In genomic region chr13:55569514-55569913, GRCh38 we compare ENCODE assay signal across 24 cellular contexts.
"Had no signal": no experiment of that assay in that cellular context is flagged by ENCODE, and none has a peak within 500 bp of the region (broad histone marks: within the 10 kb centered on the region; RNA-seq: fewer than 3 reads in every experiment).

No MANE protein-coding gene starts in this region.

- H3K27me3 Mint-ChIP-seq: naive B cell; naive thymus-derived CD8-positive, alpha-beta T cell had no signal

- FAIRE-seq: endothelial cell of umbilical vein had no signal

- DNase-seq: colonic mucosa; dermis blood vessel endothelial cell; dorsolateral prefrontal cortex; effector CD4-positive, alpha-beta T cell; effector memory CD4-positive, alpha-beta T cell; foreskin keratinocyte; gastrocnemius medialis; glutamatergic neuron; heart left ventricle; hypothalamus; immature natural killer cell; islet precursor cell; left cardiac atrium; left lung; left ventricle myocardium superior; lower lobe of right lung; mesenchymal stem cell; mucosa of descending colon; naive B cell; naive thymus-derived CD8-positive, alpha-beta T cell had no signal

- H3K36me3 ChIP-seq: colonic mucosa, esophagus muscularis mucosa, gastrocnemius medialis, heart left ventricle, left lung, lower lobe of right lung had no signal

- H3K27ac ChIP-seq: colonic mucosa, dorsolateral prefrontal cortex, esophagus muscularis mucosa, foreskin keratinocyte, gastrocnemius medialis, heart left ventricle, hepatocyte, left lung, lower lobe of right lung had no signal

- H3K4me1 ChIP-seq: colonic mucosa, esophagus muscularis mucosa, foreskin keratinocyte, gastrocnemius medialis, heart left ventricle, left lung, lower lobe of right lung had no signal

- H2AFZ ChIP-seq: hepatocyte had no signal

- H3K27ac Mint-ChIP-seq: immature natural killer cell; mesothelial cell of epicardium; naive B cell; naive thymus-derived CD8-positive, alpha-beta T cell had no signal

- H3K4me1 Mint-ChIP-seq: immature natural killer cell; mesothelial cell of epicardium; naive B cell; naive thymus-derived CD8-positive, alpha-beta T cell had no signal

- H3K36me3 Mint-ChIP-seq: immature natural killer cell; mesothelial cell of epicardium; naive B cell; naive thymus-derived CD8-positive, alpha-beta T cell had no signal

- ATAC-seq: foreskin keratinocyte; gastrocnemius medialis; heart left ventricle; left cardiac atrium; left lung; left ventricle myocardium superior; lower lobe of right lung; mucosa of descending colon; naive thymus-derived CD8-positive, alpha-beta T cell had no signal

- H3K27me3 ChIP-seq: colonic mucosa, dorsolateral prefrontal cortex, esophagus muscularis mucosa, foreskin keratinocyte, gastrocnemius medialis, heart left ventricle, hepatocyte, left lung had no signal

- H3K4me3 Mint-ChIP-seq: immature natural killer cell; mesothelial cell of epicardium; naive B cell; naive thymus-derived CD8-positive, alpha-beta T cell had no signal

- H3K4me3 ChIP-seq: colonic mucosa, dorsolateral prefrontal cortex, esophagus muscularis mucosa, gastrocnemius medialis, heart left ventricle, hepatocyte, left lung, lower lobe of right lung, mucosa of descending colon had no signal

- H3K4me2 ChIP-seq: hepatocyte had no signal

- H3K9me3 Mint-ChIP-seq: mesothelial cell of epicardium had no signal

- H3K79me2 ChIP-seq: hepatocyte had no signal

- H3K9me3 ChIP-seq: colonic mucosa, esophagus muscularis mucosa, gastrocnemius medialis, heart left ventricle, left lung, lower lobe of right lung had no signal
